In the genomic region with DNA sequence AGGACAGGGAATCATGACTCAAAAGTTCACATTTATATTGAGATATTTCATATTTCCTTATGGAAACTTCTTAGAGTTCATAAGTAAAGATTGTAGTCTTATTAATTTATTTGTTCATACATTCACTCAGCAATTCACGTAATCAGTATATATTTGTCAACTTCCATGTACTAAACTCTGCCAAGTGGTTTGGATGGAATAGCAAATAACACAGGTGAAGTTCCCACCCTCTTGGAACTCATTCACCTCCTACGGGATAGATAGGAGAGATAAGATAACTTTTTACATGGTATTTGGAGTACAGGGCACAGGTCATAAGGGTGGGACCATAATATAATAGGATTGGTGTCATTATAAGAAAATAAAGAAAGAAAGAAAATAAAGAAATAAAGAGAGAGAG, we compare ENCODE assay signal across 11 cellular contexts.
"Had no signal": no experiment of that assay in that cellular context is flagged by ENCODE, and none has a peak within 500 bp of the region (broad histone marks: within the 10 kb centered on the region; RNA-seq: fewer than 3 reads in every experiment).

No MANE protein-coding gene starts in this region.

- H3K9me3 ChIP-seq: HAP-1 had no signal

- H3K4me2 ChIP-seq: GM23338 had no signal

- H3K4me1 ChIP-seq: HAP-1 had no signal

- FAIRE-seq: H1, H54 had no signal

- H3K36me3 ChIP-seq: HAP-1 had no signal

- H3K9ac ChIP-seq: GM23248 had no signal

- H3K4me3 ChIP-seq: GM23248, GM23338, HAP-1 had no signal

- DNase-seq: GM23248, GOT3, H7, H9, HCEC 1CT, HFFc6 had no signal

- H3K27ac ChIP-seq: GM23248 had no signal

- ATAC-seq: GM23338, HCT116 had no signal

- H2AFZ ChIP-seq: GM23248, GM23338 had no signal
